ENCODE assay signal across 8 cellular contexts in the genomic region with DNA sequence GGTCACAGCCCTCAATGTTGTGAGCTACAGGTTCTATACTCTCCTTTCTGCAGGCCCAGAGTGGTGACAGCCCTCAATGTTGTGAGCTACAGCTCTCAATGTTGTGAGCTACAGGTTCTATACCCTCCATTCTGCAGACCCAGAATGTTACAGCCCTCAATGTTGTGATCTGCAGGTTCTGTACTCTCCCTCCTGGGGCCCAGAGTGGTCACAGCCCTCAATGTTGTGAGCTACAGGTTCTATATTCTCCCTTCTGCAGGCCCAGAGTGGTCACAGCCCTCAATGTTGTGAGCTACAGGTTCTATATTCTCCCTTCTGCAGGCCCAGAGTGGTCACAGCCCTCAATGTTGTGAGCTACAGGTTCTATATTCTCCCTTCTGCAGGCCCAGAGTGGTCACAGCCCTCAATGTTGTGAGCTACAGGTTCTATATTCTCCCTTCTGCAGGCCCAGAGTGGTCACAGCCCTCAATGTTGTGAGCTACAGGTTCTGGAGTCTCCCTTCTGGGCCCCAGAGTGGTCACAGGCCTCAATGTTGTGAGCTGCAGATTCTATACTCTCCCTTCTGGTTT. TPM values are rescaled to one million over a fixed set of nuclear protein-coding genes. Genes with fewer than 3 reads are reported as not detected.
DNase-seq lines count a peak whose midpoint lies in the region; ATAC-seq and TF ChIP-seq lines count a peak whose summit lies in the region.
"Not testable (repeated sequence)": the region's sequence is repeated elsewhere in the genome, so short reads cannot be mapped to it uniquely, and the experiment has no call there.

No MANE protein-coding gene starts in this region.

- H3K56ac ChIP-seq in IMR-90 (ENCODE audit: extremely low read depth, insufficient read depth, low read length): not testable (repeated sequence)

- not testable (repeated sequence) for TF ChIP-seq CTCF in Caco-2 (IDR thresholded peaks at IDR 0.05; ENCODE audit: insufficient read depth in 1 of 2, low read depth in 1 of 2, low read length in 1 of 2, severe bottlenecking in 1 of 2, unreplicated experiment in 1 of 2); IMR-90 (conservative IDR thresholded peaks at IDR 0.05; ENCODE audit: low read depth, low read length); OCI-LY7 (conservative IDR thresholded peaks at IDR 0.05; ENCODE audit: low read length); colonic mucosa (IDR thresholded peaks at IDR 0.05); natural killer cell (IDR thresholded peaks at IDR 0.05); transverse colon (IDR thresholded peaks at IDR 0.05)

- not testable (repeated sequence) for H2BK5ac ChIP-seq in IMR-90 (ENCODE audit: low read depth, low read length, poor library complexity, severe bottlenecking)

- not testable (repeated sequence) for H3K4me1 ChIP-seq in Caco-2; IMR-90 (ENCODE audit: control insufficient read depth, insufficient read depth, low read length); colonic mucosa
- H3K4me1 ChIP-seq in OCI-LY7 (ENCODE audit: insufficient read depth, low read length, poor library complexity, severe bottlenecking): peaks cover 73% of the 10 kb centered on the region
- peaks cover 0 to 11% (median 2%) of the 10 kb centered on the region in 4 donors for H3K4me1 ChIP-seq in transverse colon

- H3K18ac ChIP-seq in IMR-90 (ENCODE audit: low read depth, low read length): not testable (repeated sequence)

- H3K9me1 ChIP-seq in IMR-90 (ENCODE audit: insufficient read depth, low read length): not testable (repeated sequence)

- H3K9me3 Mint-ChIP-seq in Caco-2 (ENCODE audit: unreplicated experiment); activated CD4-positive, alpha-beta memory T cell treated with anti-CD3 and anti-CD28 coated beads for 36 hours; activated T-helper 2 cell treated with anti-CD3 and anti-CD28 coated beads, Interferon-gamma antibody, Interleukin-2, Interleukin-4, amounts not matched to agents 10 μg/mL and 5 μg/mL and 100 μg/mL, durations not matched to agents 14 hours and 24 hours and 36 hours; natural killer cell: not testable (repeated sequence)

- not testable (repeated sequence) for H3K14ac ChIP-seq in IMR-90 (replicated peaks; ENCODE audit: low read depth, low read length)

- H4K8ac ChIP-seq in IMR-90 (ENCODE audit: low read depth in 2 of 2, low read length in 2 of 2): not testable (repeated sequence)

- H4K20me1 ChIP-seq in IMR-90 (ENCODE audit: insufficient read depth, low read length): peaks cover 15% of the 10 kb centered on the region; the same call in 1 of the 2 replicates
- not testable (repeated sequence) for H4K20me1 ChIP-seq in OCI-LY7 (ENCODE audit: insufficient read depth, low read length)

- H3K9me3 ChIP-seq in Caco-2; IMR-90 (ENCODE audit: control insufficient read depth, insufficient read depth, low read length); OCI-LY7 (ENCODE audit: low read length); colonic mucosa; transverse colon: not testable (repeated sequence)

- H3K4me2 ChIP-seq in IMR-90 (ENCODE audit: low read depth, low read length): not testable (repeated sequence)
- peak overlapping the region; percentile 76 for H3K4me2 ChIP-seq in OCI-LY7 (ENCODE audit: low read length)

- not testable (repeated sequence) for H3K9ac ChIP-seq in IMR-90 (ENCODE audit: low read depth, low read length)
- peak overlapping the region; percentile 4 to 12 for H3K9ac ChIP-seq in colonic mucosa (ENCODE audit: low read depth in 2 of 2, low read length in 2 of 2)

- not testable (repeated sequence) for H3K27me3 Mint-ChIP-seq in Caco-2 (ENCODE audit: insufficient read depth, unreplicated experiment); activated CD4-positive, alpha-beta memory T cell treated with anti-CD3 and anti-CD28 coated beads for 36 hours; activated T-helper 2 cell treated with anti-CD3 and anti-CD28 coated beads, Interferon-gamma antibody, Interleukin-2, Interleukin-4, amounts not matched to agents 10 μg/mL and 5 μg/mL and 100 μg/mL, durations not matched to agents 14 hours and 24 hours and 36 hours (ENCODE audit: low read depth); natural killer cell (ENCODE audit: low read depth in 2 of 2)

- not testable (repeated sequence) for BruUV-seq in Caco-2 (replicated peaks; lab: Mats Ljungman, UMichigan); IMR-90 (replicated peaks; lab: Mats Ljungman, UMichigan); OCI-LY7 (replicated peaks; lab: Mats Ljungman, UMichigan)

- H3K4me3 Mint-ChIP-seq in Caco-2 (ENCODE audit: unreplicated experiment): not testable (repeated sequence)
- peak overlapping the region; percentile 1 for H3K4me3 Mint-ChIP-seq in activated CD4-positive, alpha-beta memory T cell treated with anti-CD3 and anti-CD28 coated beads for 36 hours
- H3K4me3 Mint-ChIP-seq in activated T-helper 2 cell treated with anti-CD3 and anti-CD28 coated beads, Interferon-gamma antibody, Interleukin-2, Interleukin-4, amounts not matched to agents 10 μg/mL and 5 μg/mL and 100 μg/mL, durations not matched to agents 14 hours and 24 hours and 36 hours (ENCODE audit: low read depth): peak overlapping the region; percentile 66
- peak overlapping the region; percentile 85 for H3K4me3 Mint-ChIP-seq in natural killer cell

- H3K27ac Mint-ChIP-seq in Caco-2 (ENCODE audit: unreplicated experiment) (peak overlapping the region; percentile 66), natural killer cell (peak overlapping the region; percentile 91 to 97)
- H3K27ac Mint-ChIP-seq in activated CD4-positive, alpha-beta memory T cell treated with anti-CD3 and anti-CD28 coated beads for 36 hours: peak overlapping the region; percentile 83
- H3K27ac Mint-ChIP-seq in activated T-helper 2 cell treated with anti-CD3 and anti-CD28 coated beads, Interferon-gamma antibody, Interleukin-2, Interleukin-4, amounts not matched to agents 10 μg/mL and 5 μg/mL and 100 μg/mL, durations not matched to agents 14 hours and 24 hours and 36 hours: peak overlapping the region; percentile 92

- not testable (repeated sequence) for DNase-seq in Caco-2; IMR-90; OCI-LY7 (ENCODE audit: low spot score); activated CD4-positive, alpha-beta memory T cell treated with anti-CD3 and anti-CD28 coated beads for 36 hours; activated T-helper 2 cell treated with anti-CD3 and anti-CD28 coated beads, Interferon-gamma antibody, Interleukin-2, Interleukin-4, amounts not matched to agents 10 μg/mL and 5 μg/mL and 100 μg/mL, durations not matched to agents 14 hours and 24 hours and 36 hours (ENCODE audit: low spot score); colonic mucosa; natural killer cell; transverse colon

- H4K91ac ChIP-seq in IMR-90 (ENCODE audit: insufficient read depth, low read depth, low read length): not testable (repeated sequence)

- ATAC-seq in IMR-90 (ENCODE audit: low read depth); natural killer cell: not testable (repeated sequence)

- in situ Hi-C loops in IMR-90 (cut with MboI; ENCODE audit: low sequenced_read_pairs); transverse colon (cut with MboI; ENCODE audit: low pct_ligation_motif_present in 1 of 4, low pct_unique_long_range_greater_than_20kb in 1 of 4, low sequenced_read_pairs in 3 of 4): not testable (repeated sequence)

- not testable (repeated sequence) for H4K5ac ChIP-seq in IMR-90 (ENCODE audit: low read depth, low read length)

- H3K79me2 ChIP-seq in OCI-LY7 (ENCODE audit: insufficient read depth, low read depth, low read length): peaks cover 97% of the 10 kb centered on the region

- H3K4me3 ChIP-seq in Caco-2 (ENCODE audit: low read depth, low read length); IMR-90 (ENCODE audit: insufficient read depth, low read depth, low read length); colonic mucosa; transverse colon: not testable (repeated sequence)
- H3K4me3 ChIP-seq in OCI-LY7 (ENCODE audit: low read depth, low read length, poor library complexity, severe bottlenecking): peak overlapping the region; percentile 62

- not testable (repeated sequence) for TF ChIP-seq POLR2A in IMR-90 (IDR thresholded peaks at IDR 0.05; ENCODE audit: low read depth, low read length); transverse colon (IDR thresholded peaks at IDR 0.05)

- H2BK20ac ChIP-seq in IMR-90 (ENCODE audit: low read depth, low read length): not testable (repeated sequence)

- H2BK120ac ChIP-seq in IMR-90 (ENCODE audit: low read depth, low read length): not testable (repeated sequence)

- not testable (repeated sequence) for H2AK5ac ChIP-seq in IMR-90 (ENCODE audit: low read depth, low read length)

- not testable (repeated sequence) for H2AFZ ChIP-seq in IMR-90 (replicated peaks; ENCODE audit: low read length, poor library complexity); OCI-LY7 (ENCODE audit: low read length)

- not testable (repeated sequence) for H3K9me2 ChIP-seq in OCI-LY7 (ENCODE audit: insufficient read depth, low read length)

- not testable (repeated sequence) for H3K36me3 ChIP-seq in Caco-2 (ENCODE audit: control insufficient read depth, insufficient read depth, low read length); IMR-90 (ENCODE audit: control insufficient read depth, insufficient read depth, low read length); colonic mucosa; transverse colon
- peaks cover 83% of the 10 kb centered on the region for H3K36me3 ChIP-seq in OCI-LY7 (ENCODE audit: insufficient read depth, low read length)

- H3K4ac ChIP-seq in IMR-90 (ENCODE audit: low read depth, low read length): not testable (repeated sequence)

- POLR2A ChIA-PET in Caco-2 (lab: Charles Lee); IMR-90 (lab: Charles Lee; ENCODE audit: unreplicated experiment): not testable (repeated sequence)
- POLR2A ChIA-PET in OCI-LY7 (lab: Charles Lee): interaction anchor here (0.6 to 1.4 kb wide), 9 partner anchors 9 to 709 kb away, joined by 3 to 8 read pairs (median 4); a partner anchor contains a TSS
- POLR2A ChIA-PET in activated CD4-positive, alpha-beta memory T cell treated with anti-CD3 and anti-CD28 coated beads for 36 hours (lab: Charles Lee): interaction anchor here (1.6 to 2.2 kb wide), 3 partner anchors 16 to 240 kb away, joined by 3 to 10 read pairs (median 6); a partner anchor contains a TSS

- H3K27me3 ChIP-seq in Caco-2 (replicated peaks; ENCODE audit: control insufficient read depth, insufficient read depth, low read length); IMR-90 (ENCODE audit: control insufficient read depth, insufficient read depth, low read length); colonic mucosa; transverse colon: not testable (repeated sequence)

- dilution Hi-C loops in IMR-90 (cut with HindIII; ENCODE audit: low sequenced_read_pairs, unreplicated experiment): not testable (repeated sequence)

- H3K36me3 Mint-ChIP-seq in Caco-2 (ENCODE audit: insufficient read depth, unreplicated experiment) (peaks cover 54% of the 10 kb centered on the region), natural killer cell (peaks cover 13% of the 10 kb centered on the region)
- peaks cover 22% of the 10 kb centered on the region for H3K36me3 Mint-ChIP-seq in activated CD4-positive, alpha-beta memory T cell treated with anti-CD3 and anti-CD28 coated beads for 36 hours
- peaks cover 65% of the 10 kb centered on the region for H3K36me3 Mint-ChIP-seq in activated T-helper 2 cell treated with anti-CD3 and anti-CD28 coated beads, Interferon-gamma antibody, Interleukin-2, Interleukin-4, amounts not matched to agents 10 μg/mL and 5 μg/mL and 100 μg/mL, durations not matched to agents 14 hours and 24 hours and 36 hours (ENCODE audit: low read depth)

- peaks cover 13% of the 10 kb centered on the region for H3K4me1 Mint-ChIP-seq in Caco-2 (ENCODE audit: low read depth, unreplicated experiment)
- H3K4me1 Mint-ChIP-seq in activated CD4-positive, alpha-beta memory T cell treated with anti-CD3 and anti-CD28 coated beads for 36 hours (ENCODE audit: low read depth): peaks cover 84% of the 10 kb centered on the region
- peaks cover 74% of the 10 kb centered on the region for H3K4me1 Mint-ChIP-seq in activated T-helper 2 cell treated with anti-CD3 and anti-CD28 coated beads, Interferon-gamma antibody, Interleukin-2, Interleukin-4, amounts not matched to agents 10 μg/mL and 5 μg/mL and 100 μg/mL, durations not matched to agents 14 hours and 24 hours and 36 hours (ENCODE audit: low read depth)
- peaks cover 86 to 88% of the 10 kb centered on the region in 2 donors for H3K4me1 Mint-ChIP-seq in natural killer cell

- 0 out of 2 replicates have a peak overlapping the region, but pooled peaks have one; percentile 32 for H3K23ac ChIP-seq in IMR-90 (ENCODE audit: low read depth, low read length)

- TF ChIP-seq RAD21 in IMR-90 (IDR thresholded peaks at IDR 0.05; ENCODE audit: low read length): not testable (repeated sequence)

- H2BK15ac ChIP-seq in IMR-90 (ENCODE audit: low read depth, low read length): not testable (repeated sequence)

- intact Hi-C loops in Caco-2 (cut with micrococcal nuclease; ENCODE audit: unreplicated experiment); IMR-90 (cut with micrococcal nuclease); colonic mucosa (cut with DNase I); transverse colon (cut with DNase I; ENCODE audit: low total_unique reads): not testable (repeated sequence)
- intact Hi-C loops in OCI-LY7 (cut with micrococcal nuclease; ENCODE audit: unreplicated experiment): loop anchor here (2.0 kb wide), 2 partner anchors 35 to 69 kb away; no protein-coding TSS in a partner anchor
- intact Hi-C loops in activated CD4-positive, alpha-beta memory T cell treated with anti-CD3 and anti-CD28 coated beads for 36 hours (cut with micrococcal nuclease): loop anchor here (2.0 kb wide), 2 partner anchors 29 to 35 kb away; no protein-coding TSS in a partner anchor
- intact Hi-C loops in activated T-helper 2 cell treated with anti-CD3 and anti-CD28 coated beads, Interferon-gamma antibody, Interleukin-2, Interleukin-4, amounts not matched to agents 10 μg/mL and 5 μg/mL and 100 μg/mL, durations not matched to agents 14 hours and 24 hours and 36 hours (cut with micrococcal nuclease): loop anchor here (2.0 kb wide), 3 partner anchors 17 to 141 kb away; a partner anchor contains a TSS
- intact Hi-C loops in natural killer cell (cut with micrococcal nuclease): loop anchor here (2.0 to 5.0 kb wide), 3 partner anchors 21 to 83 kb away; a partner anchor contains a TSS

- CTCF ChIA-PET in Caco-2 (lab: Charles Lee); IMR-90 (lab: Yijun Ruan, JAX): not testable (repeated sequence)
- CTCF ChIA-PET in OCI-LY7 (lab: Charles Lee; ENCODE audit: unreplicated experiment): interaction anchor here (0.7 to 1.2 kb wide), 3 partner anchors 21 to 205 kb away, joined by 3 read pairs; no protein-coding TSS in a partner anchor
- CTCF ChIA-PET in activated CD4-positive, alpha-beta memory T cell treated with anti-CD3 and anti-CD28 coated beads for 36 hours (lab: Charles Lee): interaction anchor here (0.9 to 1.5 kb wide), 3 partner anchors 26 to 122 kb away, joined by 3 to 4 read pairs (median 3); no protein-coding TSS in a partner anchor

- not testable (repeated sequence) for H2AK9ac ChIP-seq in IMR-90 (replicated peaks; ENCODE audit: low read depth, low read length, poor library complexity)

- H3K79me1 ChIP-seq in IMR-90 (ENCODE audit: low read depth in 1 of 2, low read length in 2 of 2): peaks cover 20 to 30% of the 10 kb centered on the region in 2 experiments

- not testable (repeated sequence) for H3K27ac ChIP-seq in IMR-90 (ENCODE audit: insufficient read depth, low read length); colonic mucosa
- peak overlapping the region; percentile 96 for H3K27ac ChIP-seq in OCI-LY7 (ENCODE audit: low read depth, low read length, poor library complexity, severe bottlenecking)
- H3K27ac ChIP-seq in transverse colon: peak overlapping the region in 3 of 4 donors; percentile 33 to 51 (median 46)

- TF ChIP-seq EP300 in transverse colon (IDR thresholded peaks at IDR 0.05; ENCODE audit: low read depth): not testable (repeated sequence)

RNA-seq across cellular contexts. Expression of a gene that starts 9.9 kb away (rescaled TPM):
- 33.7 and 36.1 TPM in 2 replicates for total RNA-seq in Caco-2 (2022)
- total RNA-seq in IMR-90 (2012; rRNA removed): 6.3 and 7.2 TPM in 2 replicates
- 10.9 and 13.9 TPM in 2 replicates for polyA plus RNA-seq in IMR-90 (2012; rRNA removed)
- 4.7 and 5.3 TPM in 2 replicates for polyA plus RNA-seq in IMR-90 (2012; cell fraction: cytosol; rRNA removed)
- 3.4 and 12.2 TPM in 2 replicates for polyA plus RNA-seq in IMR-90 (2012; cell fraction: nucleus; rRNA removed; ENCODE audit: low replicate concordance)
- 22.1 and 24.8 TPM in 2 replicates for total RNA-seq in OCI-LY7 (2014; rRNA removed; shearing (Covaris generic))
- 93.5 and 114 TPM in 2 replicates for total RNA-seq in OCI-LY7 (2022)
- total RNA-seq in activated CD4-positive, alpha-beta memory T cell treated with anti-CD3 and anti-CD28 coated beads for 36 hours: 10 to 100 TPM; 29.9 to 30.1 TPM
- total RNA-seq in activated T-helper 2 cell treated with anti-CD3 and anti-CD28 coated beads, Interferon-gamma antibody, Interleukin-2, Interleukin-4, amounts not matched to agents 10 μg/mL and 5 μg/mL and 100 μg/mL, durations not matched to agents 14 hours and 24 hours and 36 hours: 34.8 and 36.8 TPM in 2 replicates
- 10 to 100 TPM in 1 of 2 donors, 1 to 10 TPM in 1; 7.0 to 19.5 TPM for total RNA-seq in colonic mucosa
- total RNA-seq in natural killer cell: 100 to 1,000 TPM in 1 of 3 donors, 10 to 100 TPM in 2; 65.4 to 105 (median 70.9) TPM
- total RNA-seq in transverse colon: 10 to 100 TPM in 1 of 4 donors, 1 to 10 TPM in 2, under 1 TPM in 1; 0.20 to 16.5 (median 5.1) TPM

RNA-seq across cellular contexts. Expression of a gene that starts 26.5 kb away (rescaled TPM):
- 11.7 and 13.1 TPM in 2 replicates for total RNA-seq in Caco-2 (2022)
- 40.8 and 45.2 TPM in 2 replicates for total RNA-seq in IMR-90 (2012; rRNA removed)
- polyA plus RNA-seq in IMR-90 (2012; rRNA removed): 19.0 and 20.1 TPM in 2 replicates
- polyA plus RNA-seq in IMR-90 (2012; cell fraction: cytosol; rRNA removed): 14.0 and 20.3 TPM in 2 replicates
- polyA plus RNA-seq in IMR-90 (2012; cell fraction: nucleus; rRNA removed; ENCODE audit: low replicate concordance): 4.2 and 13.3 TPM in 2 replicates
- total RNA-seq in OCI-LY7 (2014; rRNA removed; shearing (Covaris generic)): 44.3 and 48.0 TPM in 2 replicates
- 48.3 and 54.5 TPM in 2 replicates for total RNA-seq in OCI-LY7 (2022)
- total RNA-seq in activated CD4-positive, alpha-beta memory T cell treated with anti-CD3 and anti-CD28 coated beads for 36 hours: 10 to 100 TPM; 31.3 to 32.5 TPM
- 23.4 and 24.7 TPM in 2 replicates for total RNA-seq in activated T-helper 2 cell treated with anti-CD3 and anti-CD28 coated beads, Interferon-gamma antibody, Interleukin-2, Interleukin-4, amounts not matched to agents 10 μg/mL and 5 μg/mL and 100 μg/mL, durations not matched to agents 14 hours and 24 hours and 36 hours
- 10 to 100 TPM; 48.0 to 86.3 TPM for total RNA-seq in colonic mucosa
- 10 to 100 TPM; 18.4 to 27.8 (median 27.3) TPM for total RNA-seq in natural killer cell
- 100 to 1,000 TPM in 1 of 4 donors, 10 to 100 TPM in 3; 15.7 to 104 (median 63.2) TPM for total RNA-seq in transverse colon
